In genomic region chrX:115322375-115322774, GRCh38 we compare ENCODE assay signal across 1 cellular context.
TF ChIP-seq lines count a peak whose summit lies in the region.

No MANE protein-coding gene starts in this region.

TF ChIP-seq in K562, 482 proteins besides CTCF, POLR2A, EP300 and RAD21 (continued from another document and continues in another):
- TF ChIP-seq E2F3 (CRISPR knock-in tag; IDR thresholded peaks at IDR 0.05) (no peak), DDX20 (tag; IDR thresholded peaks at IDR 0.05; ENCODE audit: low read depth) (no peak), NFIC (IDR thresholded peaks at IDR 0.05) (peak; percentile 86), TBL1XR1 (IDR thresholded peaks at IDR 0.05; ENCODE audit: low read length in 2 of 2) (peak in 1 of 2 experiments; percentile 73; a peak in 2 of 4 replicates), ZMIZ1 (IDR thresholded peaks at IDR 0.05; ENCODE audit: low read depth in 2 of 2, low read length in 2 of 2) (peak in 1 of 2 experiments; percentile 81; a peak in 2 of 4 replicates), PML (IDR thresholded peaks at IDR 0.05; ENCODE audit: low read length) (peak; percentile 86), ATF4 (CRISPR knock-in tag; IDR thresholded peaks at IDR 0.05) (peak; percentile 45; the same call in 1 of the 2 replicates), CBX5 (IDR thresholded peaks at IDR 0.05; ENCODE audit: borderline replicate concordance, low read depth) (no peak), ATF3 (IDR thresholded peaks at IDR 0.05) (no peak), ATF3 (CRISPR knock-in tag; conservative IDR thresholded peaks at IDR 0.05) (no peak), ZNF140 (CRISPR knock-in tag; IDR thresholded peaks at IDR 0.05) (peak; percentile 22; the same call in 1 of the 2 replicates), TEAD4 (IDR thresholded peaks at IDR 0.05; ENCODE audit: low read length) (peak; percentile 95), TEAD4 (CRISPR knock-in tag; IDR thresholded peaks at IDR 0.05; ENCODE audit: borderline replicate concordance) (no peak), DACH1 (IDR thresholded peaks at IDR 0.05; ENCODE audit: partially characterized antibody) (peak; percentile 67), ZNF121 (CRISPR knock-in tag; conservative IDR thresholded peaks at IDR 0.05) (no peak), ETV1 (tag; conservative IDR thresholded peaks at IDR 0.05; ENCODE audit: low read depth) (no peak), ZNF124 (CRISPR knock-in tag; IDR thresholded peaks at IDR 0.05) (no peak), ETV5 (CRISPR knock-in tag; IDR thresholded peaks at IDR 0.05; ENCODE audit: low read depth) (no peak), ELF1 (tag; IDR thresholded peaks at IDR 0.05) (no peak), RAD51 (IDR thresholded peaks at IDR 0.05; ENCODE audit: borderline replicate concordance, low read depth) (peak; percentile 27; the same call in 1 of the 2 replicates), ZNF507 (tag; conservative IDR thresholded peaks at IDR 0.05) (no peak), MAZ (CRISPR knock-in tag; conservative IDR thresholded peaks at IDR 0.05 in 1 of 2, IDR thresholded peaks at IDR 0.05 in 1 of 2) (peak in 1 of 2 experiments; percentile 41; a peak in 1 of 4 replicates), MYC (IDR thresholded peaks at IDR 0.05; ENCODE audit: low read depth, low read length) (no peak), MYC (CRISPR knock-in tag; IDR thresholded peaks at IDR 0.05; ENCODE audit: borderline replicate concordance, low read depth) (no peak), WHSC1 (IDR thresholded peaks at IDR 0.05; ENCODE audit: low read length) (no peak), BHLHE40 (IDR thresholded peaks at IDR 0.05; ENCODE audit: low read length) (peak; percentile 49; the same call in 1 of the 2 replicates), ARID1B (IDR thresholded peaks at IDR 0.05) (peak; percentile 94), TCF7 (IDR thresholded peaks at IDR 0.05; ENCODE audit: borderline replicate concordance) (no peak), MTA2 (IDR thresholded peaks at IDR 0.05; ENCODE audit: low read depth) (peak; percentile 86), ATF1 (CRISPR knock-in tag; IDR thresholded peaks at IDR 0.05) (no peak), ATF1 (tag; IDR thresholded peaks at IDR 0.05) (no peak), ZBTB40 (IDR thresholded peaks at IDR 0.05) (no peak), ZBTB40 (CRISPR knock-in tag; IDR thresholded peaks at IDR 0.05) (no peak), NCOA1 (IDR thresholded peaks at IDR 0.05; ENCODE audit: low read depth) (0 out of 2 replicates have a peak, but pooled peaks have one; percentile 33), GATAD2B (IDR thresholded peaks at IDR 0.05; ENCODE audit: borderline replicate concordance) (no peak), RBM22 (IDR thresholded peaks at IDR 0.05; ENCODE audit: low read depth, low read length, poor library complexity, severe bottlenecking) (no peak), TRIM25 (IDR thresholded peaks at IDR 0.05; ENCODE audit: borderline replicate concordance) (no peak), ZNF512 (tag; IDR thresholded peaks at IDR 0.05) (no peak), GTF3C2 (IDR thresholded peaks at IDR 0.05; ENCODE audit: borderline replicate concordance, extremely low read depth, insufficient read length) (no peak), ZBTB1 (CRISPR knock-in tag; IDR thresholded peaks at IDR 0.05; ENCODE audit: borderline replicate concordance, low read depth) (no peak), CHD4 (IDR thresholded peaks at IDR 0.05; ENCODE audit: insufficient read depth, insufficient replicate concordance, low read depth, low read length, poor library complexity, severe bottlenecking) (no peak), NCOR1 (IDR thresholded peaks at IDR 0.05) (peak; percentile 91)
